In the genomic region with DNA sequence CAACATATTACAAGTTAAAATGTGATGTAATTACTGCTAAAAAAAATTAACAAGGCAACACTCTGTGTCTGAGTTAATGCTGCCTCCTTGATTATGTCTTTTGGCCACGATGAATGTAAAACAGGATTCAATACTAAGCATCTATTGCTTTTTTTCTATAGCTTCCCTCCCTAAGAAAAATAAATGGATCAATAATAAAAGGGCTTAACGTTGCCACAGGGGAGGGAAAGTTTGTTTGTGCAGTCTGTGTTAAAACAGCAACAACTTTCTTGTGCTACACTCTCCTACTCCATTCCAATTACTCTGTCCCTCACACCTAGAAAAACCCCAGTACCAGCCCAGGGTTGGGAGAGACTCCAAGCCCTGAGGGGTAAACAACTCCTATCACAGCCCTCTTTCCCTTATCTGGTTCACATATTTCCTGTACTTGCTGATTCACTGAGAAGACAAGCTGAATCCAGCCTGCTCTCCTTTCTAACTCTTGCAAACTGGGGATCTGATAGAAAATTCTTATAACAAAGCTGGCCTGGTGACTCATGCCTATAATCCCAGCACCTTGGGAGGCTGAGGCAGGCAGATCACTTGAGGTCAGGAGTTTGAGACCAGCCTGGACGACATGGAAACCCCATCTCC, we compare ENCODE assay signal across 10 cellular contexts. TPM values are rescaled to one million over a fixed set of nuclear protein-coding genes. Genes with fewer than 3 reads are reported as not detected.
DNase-seq lines count a peak whose midpoint lies in the region; ATAC-seq, FAIRE-seq and TF ChIP-seq lines count a peak whose summit lies in the region.
"Had no signal": no experiment of that assay in that cellular context is flagged by ENCODE, and none has a peak within 500 bp of the region (broad histone marks: within the 10 kb centered on the region; RNA-seq: fewer than 3 reads in every experiment).

No MANE protein-coding gene starts in this region.

- H3K14ac ChIP-seq in IMR-90 (replicated peaks; ENCODE audit: low read depth, low read length): no peak overlapping the region

- no peak overlapping the region for H2AK9ac ChIP-seq in IMR-90 (replicated peaks; ENCODE audit: low read depth, low read length, poor library complexity)

- no peaks in the 10 kb centered on the region for H3K79me1 ChIP-seq in IMR-90 (ENCODE audit: low read depth in 1 of 2, low read length in 2 of 2)

- H2AFZ ChIP-seq in IMR-90 (replicated peaks; ENCODE audit: low read length, poor library complexity): no peak overlapping the region

- H3K4me2 ChIP-seq in A549 (peak overlapping the region; percentile 76), IMR-90 (ENCODE audit: low read depth, low read length) (no peak overlapping the region; the same call in 1 of the 2 replicates)

- no peaks in the 10 kb centered on the region for H3K36me3 ChIP-seq in IMR-90 (ENCODE audit: control insufficient read depth, insufficient read depth, low read length)

- ATAC-seq in A549 (peak; percentile 84 to 88), IMR-90 (ENCODE audit: low read depth) (peak; percentile 81), GM19328 (IDR thresholded peaks at IDR 0.05; ENCODE audit: unreplicated experiment) (no peak)
- no peak for ATAC-seq in activated CD8-positive, alpha-beta memory T cell treated with anti-CD3 and anti-CD28 coated beads, Interleukin-2, amount 10 ng/mL, durations not matched to agents 7 days and 5 days

- POLR2A ChIA-PET in A549 (lab: Yijun Ruan, JAX): interaction anchor here (0.7 to 0.8 kb wide), 2 partner anchors 17 to 25 kb away, joined by 3 read pairs; no protein-coding TSS in a partner anchor
- POLR2A ChIA-PET in IMR-90 (lab: Charles Lee; ENCODE audit: unreplicated experiment): no interaction called here

- no peak overlapping the region for H3K56ac ChIP-seq in IMR-90 (ENCODE audit: extremely low read depth, insufficient read depth, low read length)

- CTCF ChIA-PET in A549 (lab: Yijun Ruan, JAX): interaction anchor here (0.6 to 15.1 kb wide), 6 partner anchors 12 to 607 kb away, joined by 3 to 173 read pairs (median 4); no protein-coding TSS in a partner anchor
- CTCF ChIA-PET in IMR-90 (lab: Yijun Ruan, JAX): interaction anchor here (0.7 to 1.3 kb wide), 2 partner anchors 16 to 21 kb away, joined by 3 to 6 read pairs; no protein-coding TSS in a partner anchor
- CTCF ChIA-PET in activated CD8-positive, alpha-beta memory T cell treated with anti-CD3 and anti-CD28 coated beads, Interleukin-2, amount 10 ng/mL, durations not matched to agents 7 days and 5 days (lab: Charles Lee): interaction anchor here (0.6 to 4.9 kb wide), 3 partner anchors 10 to 17 kb away, joined by 3 to 21 read pairs (median 3); no protein-coding TSS in a partner anchor

- 21% methylated on average over 3 of the region's 3 CpGs for WGBS in A549 (ENCODE audit: missing lambda C conversion rate)
- 29% methylated on average over 1 of the region's 3 CpGs; no CpG with 5 or more reads in 1 of the 2 experiments for WGBS in IMR-90 (ENCODE audit: extremely low coverage in 2 of 2, insufficient read length in 1 of 2), 2 experiments

- no peak overlapping the region for H3K27ac Mint-ChIP-seq in activated CD8-positive, alpha-beta memory T cell treated with anti-CD3 and anti-CD28 coated beads, Interleukin-2, amount 10 ng/mL, durations not matched to agents 7 days and 5 days

- no peaks in the 10 kb centered on the region for H4K20me1 ChIP-seq in IMR-90 (ENCODE audit: insufficient read depth, low read length)

- no peaks in the 10 kb centered on the region for H3K9me1 ChIP-seq in IMR-90 (ENCODE audit: insufficient read depth, low read length)

- no peak overlapping the region for H3K18ac ChIP-seq in IMR-90 (ENCODE audit: low read depth, low read length)

- H3K23ac ChIP-seq in IMR-90 (ENCODE audit: low read depth, low read length): no peak overlapping the region

- no peak overlapping the region for H2BK120ac ChIP-seq in IMR-90 (ENCODE audit: low read depth, low read length)

- H3K4me1 ChIP-seq in A549: peaks cover 56% of the 10 kb centered on the region
- H3K4me1 ChIP-seq in IMR-90 (ENCODE audit: control insufficient read depth, insufficient read depth, low read length): peaks cover 2% of the 10 kb centered on the region; the same call in 1 of the 2 replicates
- H3K4me1 ChIP-seq: ascending aorta had no signal

- H3K9me3 ChIP-seq in A549: no peaks in the 10 kb centered on the region
- no peaks in the 10 kb centered on the region for H3K9me3 ChIP-seq in IMR-90 (ENCODE audit: control insufficient read depth, insufficient read depth, low read length)
- H3K9me3 ChIP-seq: ascending aorta had no signal

- no peaks in the 10 kb centered on the region for H3K9me3 Mint-ChIP-seq in activated CD8-positive, alpha-beta memory T cell treated with anti-CD3 and anti-CD28 coated beads, Interleukin-2, amount 10 ng/mL, durations not matched to agents 7 days and 5 days (ENCODE audit: low read depth)

- H3K4me3 ChIP-seq in A549 (no peak overlapping the region), IMR-90 (ENCODE audit: insufficient read depth, low read depth, low read length) (no peak overlapping the region)
- H3K4me3 ChIP-seq: ascending aorta, SK-N-MC had no signal

- dilution Hi-C loops in IMR-90 (cut with HindIII; ENCODE audit: low sequenced_read_pairs, unreplicated experiment): no loop called here

- no peak for FAIRE-seq in A549 (lab: Jason Lieb, UNC)
- FAIRE-seq in GM12891 (lab: Jason Lieb, UNC): no peak

- TF ChIP-seq EP300 in A549 (IDR thresholded peaks at IDR 0.05): peak in 1 of 2 experiments; percentile 19; a peak in 1 of 5 replicates

- peak; percentile 42 to 71 for DNase-seq in A549 (ENCODE audit: low read depth in 1 of 2, low spot score in 1 of 2)
- DNase-seq in IMR-90: peak; percentile 81
- DNase-seq in astrocyte of the hippocampus (ENCODE audit: low read depth, low spot score): peak; percentile 72
- DNase-seq in iPS-NIHi7 (ENCODE audit: extremely low spot score): peak; percentile 35
- no peak for DNase-seq in NCI-H1417 treated with DMSO at 0.1 percent for 48 hours (lab: John Stamatoyannopoulos, UW)
- no peak for DNase-seq in activated CD8-positive, alpha-beta memory T cell treated with anti-CD3 and anti-CD28 coated beads, Interleukin-2, amount 10 ng/mL, durations not matched to agents 7 days and 5 days
- no peak for DNase-seq in GM12891 (ENCODE audit: insufficient read length, low spot score)

- H3K4me1 Mint-ChIP-seq in activated CD8-positive, alpha-beta memory T cell treated with anti-CD3 and anti-CD28 coated beads, Interleukin-2, amount 10 ng/mL, durations not matched to agents 7 days and 5 days: peaks cover 15% of the 10 kb centered on the region

- H3K36me3 Mint-ChIP-seq in activated CD8-positive, alpha-beta memory T cell treated with anti-CD3 and anti-CD28 coated beads, Interleukin-2, amount 10 ng/mL, durations not matched to agents 7 days and 5 days: no peaks in the 10 kb centered on the region

- peaks cover 31% of the 10 kb centered on the region for H3K27me3 Mint-ChIP-seq in activated CD8-positive, alpha-beta memory T cell treated with anti-CD3 and anti-CD28 coated beads, Interleukin-2, amount 10 ng/mL, durations not matched to agents 7 days and 5 days

- peak overlapping the region; percentile 31 for H2BK5ac ChIP-seq in IMR-90 (ENCODE audit: low read depth, low read length, poor library complexity, severe bottlenecking)

- H4K91ac ChIP-seq in IMR-90 (ENCODE audit: insufficient read depth, low read depth, low read length): no peak overlapping the region

- H3K4me3 Mint-ChIP-seq in activated CD8-positive, alpha-beta memory T cell treated with anti-CD3 and anti-CD28 coated beads, Interleukin-2, amount 10 ng/mL, durations not matched to agents 7 days and 5 days: no peak overlapping the region

- TF ChIP-seq RAD21 in A549 (conservative IDR thresholded peaks at IDR 0.05 in 1 of 2, IDR thresholded peaks at IDR 0.05 in 1 of 2): no peak
- no peak for TF ChIP-seq RAD21 in IMR-90 (IDR thresholded peaks at IDR 0.05; ENCODE audit: low read length)

- TF ChIP-seq POLR2A in A549 (IDR thresholded peaks at IDR 0.05; ENCODE audit: low read length) (no peak), IMR-90 (IDR thresholded peaks at IDR 0.05; ENCODE audit: low read depth, low read length) (no peak), GM12891 (IDR thresholded peaks at IDR 0.05; ENCODE audit: low read depth, low read length) (no peak)

- TF ChIP-seq CTCF in A549 (IDR thresholded peaks at IDR 0.05) (no peak), IMR-90 (conservative IDR thresholded peaks at IDR 0.05; ENCODE audit: low read depth, low read length) (no peak)

- no peak overlapping the region for H2BK15ac ChIP-seq in IMR-90 (ENCODE audit: low read depth, low read length)

- intact Hi-C loops in IMR-90 (cut with micrococcal nuclease): no loop called here

- H2AK5ac ChIP-seq in IMR-90 (ENCODE audit: low read depth, low read length): no peak overlapping the region

- H3K27ac ChIP-seq in A549 (peak overlapping the region; percentile 81 to 87), IMR-90 (ENCODE audit: insufficient read depth, low read length) (no peak overlapping the region)
- H3K27ac ChIP-seq: ascending aorta, SK-N-MC had no signal

- no peak overlapping the region for H3K9ac ChIP-seq in IMR-90 (ENCODE audit: low read depth, low read length)

- H4K5ac ChIP-seq in IMR-90 (ENCODE audit: low read depth, low read length): no peak overlapping the region

- no peak overlapping the region for H4K8ac ChIP-seq in IMR-90 (ENCODE audit: low read depth in 2 of 2, low read length in 2 of 2)

- no peaks in the 10 kb centered on the region; the same call in 1 of the 2 replicates for H3K27me3 ChIP-seq in IMR-90 (ENCODE audit: control insufficient read depth, insufficient read depth, low read length)
- H3K27me3 ChIP-seq: ascending aorta had no signal

- H2BK20ac ChIP-seq in IMR-90 (ENCODE audit: low read depth, low read length): no peak overlapping the region

- no TSS peak for BruUV-seq in IMR-90 (replicated peaks; lab: Mats Ljungman, UMichigan)

- in situ Hi-C loops in IMR-90 (cut with MboI; ENCODE audit: low sequenced_read_pairs): no loop called here

- H3K4ac ChIP-seq in IMR-90 (ENCODE audit: low read depth, low read length): no peak overlapping the region

TF ChIP-seq in GM12891, 5 proteins besides CTCF, POLR2A, EP300 and RAD21 (continues in another document):
- no peak for TF ChIP-seq SPI1 (IDR thresholded peaks at IDR 0.05; ENCODE audit: low read depth, low read length)
- TF ChIP-seq POU2F2 (IDR thresholded peaks at IDR 0.05; ENCODE audit: low read depth, low read length): no peak

RNA-seq across cellular contexts. Expression of gene PTPN3, which starts 44.8 kb away (rescaled TPM):
- polyA plus RNA-seq in A549 (2011; rRNA removed) (20.3 and 30.6 TPM in 2 replicates), A549 (2017; fragmentation: RNase III; extraction: RNeasy Plus Mini Kit Qiagen cat#74134 plus additional on column Dnase treatment) (8.5 to 8.9 TPM (median 8.6 TPM) in 3 replicates), IMR-90 (2012; rRNA removed) (0.79 and 0.89 TPM in 2 replicates)
- 7.5 and 8.3 TPM in 2 replicates for polyA plus RNA-seq in A549 (2012; cell fraction: cytosol; rRNA removed)
- polyA plus RNA-seq in A549 (2012; cell fraction: nucleus; rRNA removed): 9.8 and 15.0 TPM in 2 replicates
- polyA minus RNA-seq in A549 (2011; rRNA and poly(A)+ RNA removed): 15.7 and 18.3 TPM in 2 replicates
- total RNA-seq in IMR-90 (2012; rRNA removed): 0.72 and 0.83 TPM in 2 replicates
- polyA plus RNA-seq in IMR-90 (2012; cell fraction: cytosol; rRNA removed): 0.27 and 0.34 TPM in 2 replicates
- 0.85 and 1.8 TPM in 2 replicates for polyA plus RNA-seq in IMR-90 (2012; cell fraction: nucleus; rRNA removed; ENCODE audit: low replicate concordance)
- 1 to 10 TPM in 1 of 2 experiments, under 1 TPM in 1; 0.50 to 4.1 TPM for total RNA-seq in activated CD8-positive, alpha-beta memory T cell treated with anti-CD3 and anti-CD28 coated beads, Interleukin-2, amount 10 ng/mL, durations not matched to agents 7 days and 5 days
- 0.46 TPM for polyA plus RNA-seq in GM12891 (2012; ENCODE audit: low read depth, missing spikeins)

Comparison
In these comparisons a context has a peak if more than half of its experiments do, and no peak if none do; other contexts are left out.
1. ATAC-seq: peak in A549 (2 of 2) and IMR-90 (single experiment); none in GM19328 (single experiment) and activated CD8-positive, alpha-beta memory T cell treated with anti-CD3 and anti-CD28 coated beads, Interleukin-2, amount 10 ng/mL, durations not matched to agents 7 days and 5 days (single experiment).
2. DNase-seq: peak in A549 (2 of 2), IMR-90 (single experiment), astrocyte of the hippocampus (single experiment) and iPS-NIHi7 (single experiment); none in NCI-H1417 treated with DMSO at 0.1 percent for 48 hours (single experiment), activated CD8-positive, alpha-beta memory T cell treated with anti-CD3 and anti-CD28 coated beads, Interleukin-2, amount 10 ng/mL, durations not matched to agents 7 days and 5 days (single experiment) and GM12891 (single experiment).